Comparison of ENCODE assay signal across 1 cellular context in the genomic region with DNA sequence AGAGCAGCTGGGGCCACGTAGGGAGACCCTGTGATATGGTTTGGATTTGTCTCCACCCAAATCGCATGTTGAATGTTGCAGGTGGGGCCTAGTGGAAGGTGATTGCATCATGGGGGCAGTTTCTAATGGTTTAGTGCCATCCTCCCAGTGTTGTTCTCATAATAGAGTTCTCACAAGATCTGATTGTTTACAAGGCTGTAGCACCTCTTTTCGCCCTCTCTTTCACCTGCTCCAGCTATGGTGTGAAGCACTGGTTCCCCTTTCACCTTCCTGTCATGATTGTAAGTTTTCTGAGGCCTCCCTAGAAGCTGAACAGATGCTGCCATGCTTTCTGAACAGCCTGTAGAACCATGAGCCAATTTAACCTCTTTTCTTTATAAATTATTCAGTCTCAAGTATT.
A peak's percentile ranks its signal among the peaks of the same experiment; 100 is the strongest.
TF ChIP-seq lines count a peak whose summit lies in the region.

No MANE protein-coding gene starts in this region.

TF ChIP-seq in GM12878, 131 proteins besides CTCF, POLR2A, EP300 and RAD21 (continued from another document and continues in another):
- TF ChIP-seq, protein P1, sequence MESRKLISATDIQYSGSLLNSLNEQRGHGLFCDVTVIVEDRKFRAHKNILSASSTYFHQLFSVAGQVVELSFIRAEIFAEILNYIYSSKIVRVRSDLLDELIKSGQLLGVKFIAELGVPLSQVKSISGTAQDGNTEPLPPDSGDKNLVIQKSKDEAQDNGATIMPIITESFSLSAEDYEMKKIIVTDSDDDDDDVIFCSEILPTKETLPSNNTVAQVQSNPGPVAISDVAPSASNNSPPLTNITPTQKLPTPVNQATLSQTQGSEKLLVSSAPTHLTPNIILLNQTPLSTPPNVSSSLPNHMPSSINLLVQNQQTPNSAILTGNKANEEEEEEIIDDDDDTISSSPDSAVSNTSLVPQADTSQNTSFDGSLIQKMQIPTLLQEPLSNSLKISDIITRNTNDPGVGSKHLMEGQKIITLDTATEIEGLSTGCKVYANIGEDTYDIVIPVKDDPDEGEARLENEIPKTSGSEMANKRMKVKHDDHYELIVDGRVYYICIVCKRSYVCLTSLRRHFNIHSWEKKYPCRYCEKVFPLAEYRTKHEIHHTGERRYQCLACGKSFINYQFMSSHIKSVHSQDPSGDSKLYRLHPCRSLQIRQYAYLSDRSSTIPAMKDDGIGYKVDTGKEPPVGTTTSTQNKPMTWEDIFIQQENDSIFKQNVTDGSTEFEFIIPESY (IDR thresholded peaks at IDR 0.05), result no peak
- no peak for TF ChIP-seq BMI1 (IDR thresholded peaks at IDR 0.05; ENCODE audit: borderline replicate concordance)
- TF ChIP-seq TCF12 (IDR thresholded peaks at IDR 0.05; ENCODE audit: low read depth, low read length), result 0 out of 2 replicates have a peak, but pooled peaks have one; percentile 21
- no peak for TF ChIP-seq TBL1XR1 (IDR thresholded peaks at IDR 0.05; ENCODE audit: low read depth, low read length)
- TF ChIP-seq HCFC1 (IDR thresholded peaks at IDR 0.05; ENCODE audit: low read length), result no peak
- TF ChIP-seq CHD1 (IDR thresholded peaks at IDR 0.05; ENCODE audit: low read depth, low read length), result no peak
- TF ChIP-seq MEF2B (IDR thresholded peaks at IDR 0.05; ENCODE audit: partially characterized antibody, poor library complexity, severe bottlenecking), result peak; percentile 27
- no peak for TF ChIP-seq POLR2AphosphoS2 (IDR thresholded peaks at IDR 0.05; ENCODE audit: low read depth, low read length)
- no peak for TF ChIP-seq TAF1 (IDR thresholded peaks at IDR 0.05; ENCODE audit: borderline replicate concordance, low read depth, low read length)
- TF ChIP-seq GATAD2B (conservative IDR thresholded peaks at IDR 0.05; ENCODE audit: low read depth), result no peak; the same call in 1 of the 2 replicates
- TF ChIP-seq, protein P2, sequence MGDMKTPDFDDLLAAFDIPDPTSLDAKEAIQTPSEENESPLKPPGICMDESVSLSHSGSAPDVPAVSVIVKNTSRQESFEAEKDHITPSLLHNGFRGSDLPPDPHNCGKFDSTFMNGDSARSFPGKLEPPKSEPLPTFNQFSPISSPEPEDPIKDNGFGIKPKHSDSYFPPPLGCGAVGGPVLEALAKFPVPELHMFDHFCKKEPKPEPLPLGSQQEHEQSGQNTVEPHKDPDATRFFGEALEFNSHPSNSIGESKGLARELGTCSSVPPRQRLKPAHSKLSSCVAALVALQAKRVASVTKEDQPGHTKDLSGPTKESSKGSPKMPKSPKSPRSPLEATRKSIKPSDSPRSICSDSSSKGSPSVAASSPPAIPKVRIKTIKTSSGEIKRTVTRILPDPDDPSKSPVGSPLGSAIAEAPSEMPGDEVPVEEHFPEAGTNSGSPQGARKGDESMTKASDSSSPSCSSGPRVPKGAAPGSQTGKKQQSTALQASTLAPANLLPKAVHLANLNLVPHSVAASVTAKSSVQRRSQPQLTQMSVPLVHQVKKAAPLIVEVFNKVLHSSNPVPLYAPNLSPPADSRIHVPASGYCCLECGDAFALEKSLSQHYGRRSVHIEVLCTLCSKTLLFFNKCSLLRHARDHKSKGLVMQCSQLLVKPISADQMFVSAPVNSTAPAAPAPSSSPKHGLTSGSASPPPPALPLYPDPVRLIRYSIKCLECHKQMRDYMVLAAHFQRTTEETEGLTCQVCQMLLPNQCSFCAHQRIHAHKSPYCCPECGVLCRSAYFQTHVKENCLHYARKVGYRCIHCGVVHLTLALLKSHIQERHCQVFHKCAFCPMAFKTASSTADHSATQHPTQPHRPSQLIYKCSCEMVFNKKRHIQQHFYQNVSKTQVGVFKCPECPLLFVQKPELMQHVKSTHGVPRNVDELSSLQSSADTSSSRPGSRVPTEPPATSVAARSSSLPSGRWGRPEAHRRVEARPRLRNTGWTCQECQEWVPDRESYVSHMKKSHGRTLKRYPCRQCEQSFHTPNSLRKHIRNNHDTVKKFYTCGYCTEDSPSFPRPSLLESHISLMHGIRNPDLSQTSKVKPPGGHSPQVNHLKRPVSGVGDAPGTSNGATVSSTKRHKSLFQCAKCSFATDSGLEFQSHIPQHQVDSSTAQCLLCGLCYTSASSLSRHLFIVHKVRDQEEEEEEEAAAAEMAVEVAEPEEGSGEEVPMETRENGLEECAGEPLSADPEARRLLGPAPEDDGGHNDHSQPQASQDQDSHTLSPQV (IDR thresholded peaks at IDR 0.05), result no peak
- no peak for TF ChIP-seq USF2 (IDR thresholded peaks at IDR 0.05; ENCODE audit: borderline replicate concordance, low read depth, low read length)
- no peak for TF ChIP-seq NFIC (IDR thresholded peaks at IDR 0.05; ENCODE audit: low read depth, low read length)
- TF ChIP-seq LARP7 (IDR thresholded peaks at IDR 0.05), result no peak
- no peak for TF ChIP-seq NFYA (IDR thresholded peaks at IDR 0.05; ENCODE audit: borderline replicate concordance, low read depth, low read length)
- no peak for TF ChIP-seq JUND (IDR thresholded peaks at IDR 0.05; ENCODE audit: low read depth, low read length)
- TF ChIP-seq NR2C1 (IDR thresholded peaks at IDR 0.05), result 0 out of 2 replicates have a peak, but pooled peaks have one; percentile 43
- no peak for TF ChIP-seq RBBP5 (conservative IDR thresholded peaks at IDR 0.05)
- TF ChIP-seq, protein P3, sequence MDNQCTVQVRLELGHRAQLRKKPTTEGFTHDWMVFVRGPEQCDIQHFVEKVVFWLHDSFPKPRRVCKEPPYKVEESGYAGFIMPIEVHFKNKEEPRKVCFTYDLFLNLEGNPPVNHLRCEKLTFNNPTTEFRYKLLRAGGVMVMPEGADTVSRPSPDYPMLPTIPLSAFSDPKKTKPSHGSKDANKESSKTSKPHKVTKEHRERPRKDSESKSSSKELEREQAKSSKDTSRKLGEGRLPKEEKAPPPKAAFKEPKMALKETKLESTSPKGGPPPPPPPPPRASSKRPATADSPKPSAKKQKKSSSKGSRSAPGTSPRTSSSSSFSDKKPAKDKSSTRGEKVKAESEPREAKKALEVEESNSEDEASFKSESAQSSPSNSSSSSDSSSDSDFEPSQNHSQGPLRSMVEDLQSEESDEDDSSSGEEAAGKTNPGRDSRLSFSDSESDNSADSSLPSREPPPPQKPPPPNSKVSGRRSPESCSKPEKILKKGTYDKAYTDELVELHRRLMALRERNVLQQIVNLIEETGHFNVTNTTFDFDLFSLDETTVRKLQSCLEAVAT (IDR thresholded peaks at IDR 0.05), result 0 out of 2 replicates have a peak, but pooled peaks have one; percentile 42
- peak; percentile 34 for TF ChIP-seq RELA (IDR thresholded peaks at IDR 0.05; ENCODE audit: borderline replicate concordance, partially characterized antibody)
- TF ChIP-seq CEBPB (IDR thresholded peaks at IDR 0.05; ENCODE audit: borderline replicate concordance in 1 of 2, low read depth in 2 of 2, low read length in 2 of 2), result peak in 1 of 2 experiments; percentile 44; a peak in 1 of 4 replicates
- TF ChIP-seq ETV6 (conservative IDR thresholded peaks at IDR 0.05 in 1 of 2, IDR thresholded peaks at IDR 0.05 in 1 of 2; ENCODE audit: borderline replicate concordance in 1 of 2, low read depth in 1 of 2), result no peak
- TF ChIP-seq CUX1 (IDR thresholded peaks at IDR 0.05; ENCODE audit: insufficient replicate concordance, low read depth, low read length), result no peak
- peak; percentile 88 for TF ChIP-seq ATF7 (IDR thresholded peaks at IDR 0.05; ENCODE audit: low read depth)
- TF ChIP-seq MXI1 (IDR thresholded peaks at IDR 0.05; ENCODE audit: low read depth, low read length), result no peak
- TF ChIP-seq NFXL1 (IDR thresholded peaks at IDR 0.05; ENCODE audit: borderline replicate concordance), result no peak
- TF ChIP-seq GABPA (IDR thresholded peaks at IDR 0.05; ENCODE audit: low read depth), result no peak
- no peak for TF ChIP-seq JUNB (IDR thresholded peaks at IDR 0.05)
- TF ChIP-seq YY1 (IDR thresholded peaks at IDR 0.05; ENCODE audit: low read depth, low read length), result no peak
- peak; percentile 41; the same call in 1 of the 2 replicates for TF ChIP-seq NR2F1 (conservative IDR thresholded peaks at IDR 0.05)
- TF ChIP-seq STAT3 (IDR thresholded peaks at IDR 0.05; ENCODE audit: low read depth, low read length), result no peak
- TF ChIP-seq CBFB (IDR thresholded peaks at IDR 0.05; ENCODE audit: low read depth), result no peak
- TF ChIP-seq SUZ12 (IDR thresholded peaks at IDR 0.05; ENCODE audit: unreplicated experiment), result no peak
- TF ChIP-seq, protein P4, sequence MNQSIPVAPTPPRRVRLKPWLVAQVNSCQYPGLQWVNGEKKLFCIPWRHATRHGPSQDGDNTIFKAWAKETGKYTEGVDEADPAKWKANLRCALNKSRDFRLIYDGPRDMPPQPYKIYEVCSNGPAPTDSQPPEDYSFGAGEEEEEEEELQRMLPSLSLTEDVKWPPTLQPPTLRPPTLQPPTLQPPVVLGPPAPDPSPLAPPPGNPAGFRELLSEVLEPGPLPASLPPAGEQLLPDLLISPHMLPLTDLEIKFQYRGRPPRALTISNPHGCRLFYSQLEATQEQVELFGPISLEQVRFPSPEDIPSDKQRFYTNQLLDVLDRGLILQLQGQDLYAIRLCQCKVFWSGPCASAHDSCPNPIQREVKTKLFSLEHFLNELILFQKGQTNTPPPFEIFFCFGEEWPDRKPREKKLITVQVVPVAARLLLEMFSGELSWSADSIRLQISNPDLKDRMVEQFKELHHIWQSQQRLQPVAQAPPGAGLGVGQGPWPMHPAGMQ (IDR thresholded peaks at IDR 0.05; ENCODE audit: borderline replicate concordance), result no peak
- TF ChIP-seq ZBTB11 (CRISPR knock-in tag; IDR thresholded peaks at IDR 0.05), result no peak
- peak; percentile 19 for TF ChIP-seq SMAD1 (IDR thresholded peaks at IDR 0.05; ENCODE audit: low read depth, partially characterized antibody)
- no peak for TF ChIP-seq E2F4 (IDR thresholded peaks at IDR 0.05; ENCODE audit: low read depth, low read length)
- no peak for TF ChIP-seq ZNF207 (IDR thresholded peaks at IDR 0.05; ENCODE audit: borderline replicate concordance)
- TF ChIP-seq NR2C2 (IDR thresholded peaks at IDR 0.05; ENCODE audit: borderline replicate concordance, control insufficient read depth, insufficient read length, low read depth), result no peak
- TF ChIP-seq MTA2 (IDR thresholded peaks at IDR 0.05; ENCODE audit: low read depth), result peak; percentile 77; the same call in 1 of the 2 replicates
- TF ChIP-seq DPF2 (IDR thresholded peaks at IDR 0.05), result peak; percentile 46
